ENCODE assay signal across 24 cellular contexts in the genomic region with DNA sequence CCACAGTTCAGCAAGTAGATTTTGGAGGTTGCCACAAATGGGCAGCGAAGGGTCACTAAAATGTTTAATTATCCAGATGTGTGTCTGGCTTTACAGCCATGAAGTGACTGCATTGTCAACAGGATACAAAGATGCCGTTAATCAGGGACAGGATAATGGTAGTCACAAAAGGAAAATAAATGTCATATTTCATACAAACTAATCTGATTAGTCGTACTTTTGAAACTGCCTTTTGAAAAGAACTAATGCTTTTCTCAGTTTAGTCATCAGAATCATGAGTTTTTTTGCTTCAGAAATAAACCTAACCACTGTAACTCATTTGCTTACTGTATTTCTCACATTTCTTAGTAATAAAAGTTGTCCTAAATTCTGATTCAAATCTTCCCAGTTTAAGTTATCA. TPM values are rescaled to one million over a fixed set of nuclear protein-coding genes. Genes with fewer than 3 reads are reported as not detected.
DNase-seq lines count a peak whose midpoint lies in the region; ATAC-seq, FAIRE-seq and TF ChIP-seq lines count a peak whose summit lies in the region.
"Had no signal": no experiment of that assay in that cellular context is flagged by ENCODE, and none has a peak within 500 bp of the region (broad histone marks: within the 10 kb centered on the region; RNA-seq: fewer than 3 reads in every experiment).

No MANE protein-coding gene starts in this region.

- H4K5ac ChIP-seq in IMR-90 (ENCODE audit: low read depth, low read length) = peak overlapping the region; percentile 37; the same call in 1 of the 2 replicates

- H3K14ac ChIP-seq in IMR-90 (replicated peaks; ENCODE audit: low read depth, low read length) = peak overlapping the region; percentile 61; the same call in 1 of the 2 replicates

- H3F3A ChIP-seq in PC-9 (ENCODE audit: insufficient read depth, low read depth) = no peaks in the 10 kb centered on the region

- TF ChIP-seq CTCF in IMR-90 (conservative IDR thresholded peaks at IDR 0.05; ENCODE audit: low read depth, low read length) = no peak
- no peak for TF ChIP-seq CTCF in PC-9 (conservative IDR thresholded peaks at IDR 0.05)

- CTCF ChIA-PET in IMR-90 (lab: Yijun Ruan, JAX) (no interaction called here), PC-9 (lab: Charles Lee) (no interaction called here)

- TF ChIP-seq POLR2A in IMR-90 (IDR thresholded peaks at IDR 0.05; ENCODE audit: low read depth, low read length) = no peak

- in situ Hi-C loops in IMR-90 (cut with MboI; ENCODE audit: low sequenced_read_pairs) = no loop called here

- H3K4me2 ChIP-seq in IMR-90 (ENCODE audit: low read depth, low read length) (no peak overlapping the region), PC-9 (no peak overlapping the region)
- H3K4me2 ChIP-seq: hepatocyte had no signal

- no peak overlapping the region for H3K56ac ChIP-seq in IMR-90 (ENCODE audit: extremely low read depth, insufficient read depth, low read length)

- H3K4me1 Mint-ChIP-seq in activated naive CD8-positive, alpha-beta T cell treated with anti-CD3 and anti-CD28 coated beads, Interleukin-2, amount 50 U/mL, for 24 hours = peaks cover 16% of the 10 kb centered on the region
- H3K4me1 Mint-ChIP-seq: nephron progenitor cell had no signal

- H2BK20ac ChIP-seq in IMR-90 (ENCODE audit: low read depth, low read length) = peak overlapping the region; percentile 92

- DNase-seq in ELR (ENCODE audit: low read depth) (peak; percentile 8), GM19239 (ENCODE audit: insufficient read length, low spot score) (no peak), IMR-90 (no peak), NCI-H510A treated with DMSO at 0.1 percent for 48 hours (lab: John Stamatoyannopoulos, UW) (no peak), PC-9 (no peak), DMS114 treated with DMSO at 0.1 percent for 48 hours (lab: John Stamatoyannopoulos, UW; ENCODE audit: unreplicated experiment) (no peak), dermis blood vessel endothelial cell (no peak)
- no peak for DNase-seq in activated naive CD8-positive, alpha-beta T cell treated with anti-CD3 and anti-CD28 coated beads, Interleukin-2, amount 50 U/mL, for 24 hours
- DNase-seq: effector memory CD4-positive, alpha-beta T cell; left ventricle myocardium superior; MG63; NCI-H1436 treated with DMSO at 0.1 percent for 48 hours; nephron progenitor cell; testis; uterus had no signal

- POLR2A ChIA-PET in IMR-90 (lab: Charles Lee; ENCODE audit: unreplicated experiment) (no interaction called here), PC-9 (lab: Charles Lee; ENCODE audit: unreplicated experiment) (no interaction called here)

- no peaks in the 10 kb centered on the region; the same call in 1 of the 2 replicates for H3K9me2 ChIP-seq in PC-9 (ENCODE audit: insufficient read depth)

- peak overlapping the region; percentile 69 for H2BK5ac ChIP-seq in IMR-90 (ENCODE audit: low read depth, low read length, poor library complexity, severe bottlenecking)

- H2AK5ac ChIP-seq in IMR-90 (ENCODE audit: low read depth, low read length) = peak overlapping the region; percentile 60; the same call in 1 of the 2 replicates

- H3K36me3 Mint-ChIP-seq in activated naive CD8-positive, alpha-beta T cell treated with anti-CD3 and anti-CD28 coated beads, Interleukin-2, amount 50 U/mL, for 24 hours (ENCODE audit: low read depth) = no peaks in the 10 kb centered on the region
- H3K36me3 Mint-ChIP-seq: brain had no signal

- no peak overlapping the region for H3K4me3 Mint-ChIP-seq in activated naive CD8-positive, alpha-beta T cell treated with anti-CD3 and anti-CD28 coated beads, Interleukin-2, amount 50 U/mL, for 24 hours
- H3K4me3 Mint-ChIP-seq: brain, nephron progenitor cell had no signal

- H2BK15ac ChIP-seq in IMR-90 (ENCODE audit: low read depth, low read length) = peak overlapping the region; percentile 88; the same call in 2 of the 3 replicates

- H2BK120ac ChIP-seq in IMR-90 (ENCODE audit: low read depth, low read length) = peak overlapping the region; percentile 72; the same call in 1 of the 2 replicates

- H3K9me1 ChIP-seq in IMR-90 (ENCODE audit: insufficient read depth, low read length) = no peaks in the 10 kb centered on the region

- peaks cover 29% of the 10 kb centered on the region for H3K27me3 Mint-ChIP-seq in activated naive CD8-positive, alpha-beta T cell treated with anti-CD3 and anti-CD28 coated beads, Interleukin-2, amount 50 U/mL, for 24 hours
- H3K27me3 Mint-ChIP-seq: brain had no signal

- no peaks in the 10 kb centered on the region for H4K20me1 ChIP-seq in IMR-90 (ENCODE audit: insufficient read depth, low read length)
- H4K20me1 ChIP-seq in PC-9 (ENCODE audit: insufficient read depth) = no peaks in the 10 kb centered on the region

- no peak for ATAC-seq in IMR-90 (ENCODE audit: low read depth)
- peak; percentile 56 for ATAC-seq in activated naive CD8-positive, alpha-beta T cell treated with anti-CD3 and anti-CD28 coated beads, Interleukin-2, amount 50 U/mL, for 24 hours
- ATAC-seq: left ventricle myocardium superior, sciatic nerve had no signal

- no peaks in the 10 kb centered on the region for H3K79me2 ChIP-seq in PC-9 (ENCODE audit: low read depth)
- H3K79me2 ChIP-seq: hepatocyte had no signal

- H2AFZ ChIP-seq in IMR-90 (replicated peaks; ENCODE audit: low read length, poor library complexity) (no peak overlapping the region), PC-9 (no peak overlapping the region)
- H2AFZ ChIP-seq: hepatocyte had no signal

- H3K23ac ChIP-seq in IMR-90 (ENCODE audit: low read depth, low read length) = peak overlapping the region; percentile 69; the same call in 1 of the 2 replicates

- dilution Hi-C loops in IMR-90 (cut with HindIII; ENCODE audit: low sequenced_read_pairs, unreplicated experiment) = no loop called here

- H3K27me3 ChIP-seq in IMR-90 (ENCODE audit: control insufficient read depth, insufficient read depth, low read length) = no peaks in the 10 kb centered on the region
- no peaks in the 10 kb centered on the region for H3K27me3 ChIP-seq in PC-9 (ENCODE audit: insufficient read depth, low read depth)
- H3K27me3 ChIP-seq: hepatocyte, MG63, testis, uterus had no signal

- H3K4ac ChIP-seq in IMR-90 (ENCODE audit: low read depth, low read length) = peak overlapping the region; percentile 73

- no peaks in the 10 kb centered on the region for H3K9me3 ChIP-seq in IMR-90 (ENCODE audit: control insufficient read depth, insufficient read depth, low read length)
- no peaks in the 10 kb centered on the region for H3K9me3 ChIP-seq in PC-9 (ENCODE audit: insufficient read depth, low read depth)
- H3K9me3 ChIP-seq: MG63, testis, uterus had no signal

- intact Hi-C loops in IMR-90 (cut with micrococcal nuclease) = no loop called here
- intact Hi-C loops in PC-9 (cut with micrococcal nuclease; ENCODE audit: unreplicated experiment) = no loop called here

- no peaks in the 10 kb centered on the region for H3K36me3 ChIP-seq in IMR-90 (ENCODE audit: control insufficient read depth, insufficient read depth, low read length)
- no peaks in the 10 kb centered on the region for H3K36me3 ChIP-seq in PC-9 (ENCODE audit: low read depth)
- H3K36me3 ChIP-seq: MG63, uterus had no signal

- no peak overlapping the region for H3K4me3 ChIP-seq in IMR-90 (ENCODE audit: insufficient read depth, low read depth, low read length)
- H3K4me3 ChIP-seq in PC-9 = no peak overlapping the region
- H3K4me3 ChIP-seq: hepatocyte, MG63, testis, uterus had no signal

- H3K79me1 ChIP-seq in IMR-90 (ENCODE audit: low read depth in 1 of 2, low read length in 2 of 2) = 0 out of 4 replicates have a peak, but pooled peaks cover 0 to 4% of the 10 kb centered on the region in 2 experiments

- H3K27ac ChIP-seq in IMR-90 (ENCODE audit: insufficient read depth, low read length) = no peak overlapping the region
- H3K27ac ChIP-seq in PC-9 = no peak overlapping the region
- H3K27ac ChIP-seq: C4-2B, hepatocyte, testis, uterus had no signal

- peak overlapping the region; percentile 80; the same call in 1 of the 2 replicates for H3K18ac ChIP-seq in IMR-90 (ENCODE audit: low read depth, low read length)

- H4K91ac ChIP-seq in IMR-90 (ENCODE audit: insufficient read depth, low read depth, low read length) = peak overlapping the region; percentile 38

- H3K9me3 Mint-ChIP-seq in activated naive CD8-positive, alpha-beta T cell treated with anti-CD3 and anti-CD28 coated beads, Interleukin-2, amount 50 U/mL, for 24 hours = peaks cover 11% of the 10 kb centered on the region

- H2AK9ac ChIP-seq in IMR-90 (replicated peaks; ENCODE audit: low read depth, low read length, poor library complexity) = no peak overlapping the region

- FAIRE-seq in GM19239 (lab: Jason Lieb, UNC) = peak; percentile 18
- FAIRE-seq: D721Med, frontal cortex had no signal

- no TSS peak for BruUV-seq in IMR-90 (replicated peaks; lab: Mats Ljungman, UMichigan)
- no TSS peak for BruUV-seq in PC-9 (replicated peaks; lab: Mats Ljungman, UMichigan)

- no peak overlapping the region for H3K9ac ChIP-seq in IMR-90 (ENCODE audit: low read depth, low read length)

- TF ChIP-seq RAD21 in IMR-90 (IDR thresholded peaks at IDR 0.05; ENCODE audit: low read length) = no peak

- H3K4me1 ChIP-seq in IMR-90 (ENCODE audit: control insufficient read depth, insufficient read depth, low read length) (peaks cover 11% of the 10 kb centered on the region), PC-9 (replicated peaks; ENCODE audit: insufficient read depth) (no peaks in the 10 kb centered on the region)
- H3K4me1 ChIP-seq: testis, uterus had no signal

- no peak overlapping the region for H3K27ac Mint-ChIP-seq in activated naive CD8-positive, alpha-beta T cell treated with anti-CD3 and anti-CD28 coated beads, Interleukin-2, amount 50 U/mL, for 24 hours
- H3K27ac Mint-ChIP-seq: brain, IgD-negative memory B cell, nephron progenitor cell had no signal

- H4K8ac ChIP-seq in IMR-90 (ENCODE audit: low read depth in 2 of 2, low read length in 2 of 2) = peak overlapping the region; percentile 71 to 72; a peak in 3 of 4 replicates

- no CpG with 5 or more reads among the region's 3 CpGs for WGBS in IMR-90 (ENCODE audit: extremely low coverage in 2 of 2, insufficient read length in 1 of 2), 2 experiments

TF ChIP-seq in IMR-90, 13 proteins besides CTCF, POLR2A, EP300 and RAD21 (continues in another document):
- no peak for TF ChIP-seq CEBPB (IDR thresholded peaks at IDR 0.05; ENCODE audit: low read depth, low read length)
- no peak for TF ChIP-seq MAZ (IDR thresholded peaks at IDR 0.05; ENCODE audit: borderline replicate concordance, low read depth, low read length)
- no peak for TF ChIP-seq RFX5 (IDR thresholded peaks at IDR 0.05; ENCODE audit: low read depth, low read length)
- TF ChIP-seq CHD1 (IDR thresholded peaks at IDR 0.05; ENCODE audit: low read depth, low read length) = no peak
- TF ChIP-seq RCOR1 (IDR thresholded peaks at IDR 0.05; ENCODE audit: insufficient replicate concordance, low read length) = no peak
- no peak for TF ChIP-seq NFE2L2 (IDR thresholded peaks at IDR 0.05; ENCODE audit: low read depth, low read length)

RNA-seq across cellular contexts. Expression of a gene that starts 22.2 kb away (rescaled TPM):
- total RNA-seq in IMR-90 (2012; rRNA removed) (1.1 and 1.7 TPM in 2 replicates), PC-9 (2021) (not detected in 2 replicates), dermis blood vessel endothelial cell (not detected in 2 replicates)
- 0.68 and 0.95 TPM in 2 replicates for polyA plus RNA-seq in IMR-90 (2012; rRNA removed)
- polyA plus RNA-seq in IMR-90 (2012; cell fraction: cytosol; rRNA removed) = 0.22 and 0.25 TPM in 2 replicates
- polyA plus RNA-seq in IMR-90 (2012; cell fraction: nucleus; rRNA removed; ENCODE audit: low replicate concordance) = 0.18 and 0.41 TPM in 2 replicates
- total RNA-seq: left ventricle myocardium superior, NCI-H460, sciatic nerve had no signal
- polyA plus RNA-seq: adipose tissue had no signal
